1 cellular context compared by ENCODE assay signal in the genomic region with DNA sequence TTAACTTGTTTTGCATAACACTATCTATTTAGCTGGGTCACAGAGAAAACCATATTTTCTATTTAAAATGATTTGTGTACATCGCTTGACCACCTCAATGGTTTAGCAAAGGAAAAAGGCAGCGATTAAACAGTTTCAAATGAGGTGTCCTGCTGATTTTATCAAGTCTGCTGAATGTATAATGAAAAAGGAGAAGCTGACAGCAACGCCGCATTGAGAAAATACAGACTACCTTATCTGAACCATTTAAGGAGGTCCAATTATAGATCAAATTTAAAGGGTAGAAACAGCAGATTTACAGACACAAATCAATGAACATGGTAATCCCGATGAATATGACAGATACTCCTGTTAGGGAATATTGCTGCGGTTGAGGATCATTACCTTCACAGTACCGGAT.
TF ChIP-seq lines count a peak whose summit lies in the region.

No MANE protein-coding gene starts in this region.

TF ChIP-seq in HepG2, 621 proteins besides CTCF, POLR2A, EP300 and RAD21:
- TF ChIP-seq HNF1A (IDR thresholded peaks at IDR 0.05; ENCODE audit: low read depth) = no peak
- TF ChIP-seq HNF1A (CRISPR knock-in tag; IDR thresholded peaks at IDR 0.05; ENCODE audit: borderline replicate concordance) = no peak
- no peak for TF ChIP-seq DMTF1 (CRISPR knock-in tag; IDR thresholded peaks at IDR 0.05)
- no peak for TF ChIP-seq CEBPB (IDR thresholded peaks at IDR 0.05; ENCODE audit: borderline replicate concordance, low read depth, low read length)
- TF ChIP-seq ZNF883 (CRISPR knock-in tag; IDR thresholded peaks at IDR 0.05; ENCODE audit: not compliant biosample characterization) = no peak
- 0 out of 2 replicates have a peak, but pooled peaks have one; percentile 11 for TF ChIP-seq KDM5A (IDR thresholded peaks at IDR 0.05; ENCODE audit: borderline replicate concordance, low read length)
- no peak for TF ChIP-seq CBX5 (CRISPR knock-in tag; IDR thresholded peaks at IDR 0.05; ENCODE audit: borderline replicate concordance)
- TF ChIP-seq, protein P1, sequence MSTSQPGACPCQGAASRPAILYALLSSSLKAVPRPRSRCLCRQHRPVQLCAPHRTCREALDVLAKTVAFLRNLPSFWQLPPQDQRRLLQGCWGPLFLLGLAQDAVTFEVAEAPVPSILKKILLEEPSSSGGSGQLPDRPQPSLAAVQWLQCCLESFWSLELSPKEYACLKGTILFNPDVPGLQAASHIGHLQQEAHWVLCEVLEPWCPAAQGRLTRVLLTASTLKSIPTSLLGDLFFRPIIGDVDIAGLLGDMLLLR (CRISPR knock-in tag; IDR thresholded peaks at IDR 0.05) = no peak
- TF ChIP-seq AGO1 (IDR thresholded peaks at IDR 0.05; ENCODE audit: low read depth, low read length, poor library complexity, severe bottlenecking) = no peak
- TF ChIP-seq ZNF773 (CRISPR knock-in tag; IDR thresholded peaks at IDR 0.05; ENCODE audit: borderline replicate concordance) = no peak
- 0 out of 2 replicates have a peak, but pooled peaks have one; percentile 4 for TF ChIP-seq ZMYM2 (CRISPR knock-in tag; IDR thresholded peaks at IDR 0.05)
- 0 out of 2 replicates have a peak, but pooled peaks have one; percentile 24 for TF ChIP-seq CHD4 (IDR thresholded peaks at IDR 0.05; ENCODE audit: borderline replicate concordance, low read length)
- TF ChIP-seq SAFB2 (CRISPR knock-in tag; IDR thresholded peaks at IDR 0.05; ENCODE audit: borderline replicate concordance, low read depth) = no peak
- TF ChIP-seq, protein P2, sequence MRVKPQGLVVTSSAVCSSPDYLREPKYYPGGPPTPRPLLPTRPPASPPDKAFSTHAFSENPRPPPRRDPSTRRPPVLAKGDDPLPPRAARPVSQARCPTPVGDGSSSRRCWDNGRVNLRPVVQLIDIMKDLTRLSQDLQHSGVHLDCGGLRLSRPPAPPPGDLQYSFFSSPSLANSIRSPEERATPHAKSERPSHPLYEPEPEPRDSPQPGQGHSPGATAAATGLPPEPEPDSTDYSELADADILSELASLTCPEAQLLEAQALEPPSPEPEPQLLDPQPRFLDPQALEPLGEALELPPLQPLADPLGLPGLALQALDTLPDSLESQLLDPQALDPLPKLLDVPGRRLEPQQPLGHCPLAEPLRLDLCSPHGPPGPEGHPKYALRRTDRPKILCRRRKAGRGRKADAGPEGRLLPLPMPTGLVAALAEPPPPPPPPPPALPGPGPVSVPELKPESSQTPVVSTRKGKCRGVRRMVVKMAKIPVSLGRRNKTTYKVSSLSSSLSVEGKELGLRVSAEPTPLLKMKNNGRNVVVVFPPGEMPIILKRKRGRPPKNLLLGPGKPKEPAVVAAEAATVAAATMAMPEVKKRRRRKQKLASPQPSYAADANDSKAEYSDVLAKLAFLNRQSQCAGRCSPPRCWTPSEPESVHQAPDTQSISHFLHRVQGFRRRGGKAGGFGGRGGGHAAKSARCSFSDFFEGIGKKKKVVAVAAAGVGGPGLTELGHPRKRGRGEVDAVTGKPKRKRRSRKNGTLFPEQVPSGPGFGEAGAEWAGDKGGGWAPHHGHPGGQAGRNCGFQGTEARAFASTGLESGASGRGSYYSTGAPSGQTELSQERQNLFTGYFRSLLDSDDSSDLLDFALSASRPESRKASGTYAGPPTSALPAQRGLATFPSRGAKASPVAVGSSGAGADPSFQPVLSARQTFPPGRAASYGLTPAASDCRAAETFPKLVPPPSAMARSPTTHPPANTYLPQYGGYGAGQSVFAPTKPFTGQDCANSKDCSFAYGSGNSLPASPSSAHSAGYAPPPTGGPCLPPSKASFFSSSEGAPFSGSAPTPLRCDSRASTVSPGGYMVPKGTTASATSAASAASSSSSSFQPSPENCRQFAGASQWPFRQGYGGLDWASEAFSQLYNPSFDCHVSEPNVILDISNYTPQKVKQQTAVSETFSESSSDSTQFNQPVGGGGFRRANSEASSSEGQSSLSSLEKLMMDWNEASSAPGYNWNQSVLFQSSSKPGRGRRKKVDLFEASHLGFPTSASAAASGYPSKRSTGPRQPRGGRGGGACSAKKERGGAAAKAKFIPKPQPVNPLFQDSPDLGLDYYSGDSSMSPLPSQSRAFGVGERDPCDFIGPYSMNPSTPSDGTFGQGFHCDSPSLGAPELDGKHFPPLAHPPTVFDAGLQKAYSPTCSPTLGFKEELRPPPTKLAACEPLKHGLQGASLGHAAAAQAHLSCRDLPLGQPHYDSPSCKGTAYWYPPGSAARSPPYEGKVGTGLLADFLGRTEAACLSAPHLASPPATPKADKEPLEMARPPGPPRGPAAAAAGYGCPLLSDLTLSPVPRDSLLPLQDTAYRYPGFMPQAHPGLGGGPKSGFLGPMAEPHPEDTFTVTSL (CRISPR knock-in tag; IDR thresholded peaks at IDR 0.05; ENCODE audit: borderline replicate concordance) = no peak
